In the genomic region with DNA sequence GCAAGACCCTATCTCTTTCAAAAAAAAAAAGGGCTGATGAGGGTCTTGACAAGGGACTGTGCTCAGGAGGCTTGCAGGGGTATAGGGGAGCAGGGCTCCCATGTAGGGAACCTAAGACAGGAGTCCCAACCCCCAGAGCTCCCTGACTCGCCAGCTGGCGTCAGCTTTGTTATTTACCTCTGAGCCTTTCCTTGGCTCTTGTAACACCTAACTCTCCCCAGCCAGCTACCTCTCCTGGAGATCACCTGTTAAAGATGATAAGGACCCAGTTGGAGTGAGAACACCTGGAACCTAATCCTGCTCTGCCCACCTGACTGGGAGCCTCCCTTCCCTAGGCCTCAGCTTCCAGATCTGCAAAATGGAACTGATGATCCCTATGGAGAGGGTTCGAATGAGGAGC, we compare ENCODE assay signal across 1 cellular context.
TF ChIP-seq lines count a peak whose summit lies in the region.

No MANE protein-coding gene starts in this region.

TF ChIP-seq in GM12878, 131 proteins besides CTCF, POLR2A, EP300 and RAD21:
- no peak for TF ChIP-seq NR2C2 (IDR thresholded peaks at IDR 0.05; ENCODE audit: borderline replicate concordance, control insufficient read depth, insufficient read length, low read depth)
- TF ChIP-seq WRNIP1 (IDR thresholded peaks at IDR 0.05; ENCODE audit: borderline replicate concordance, low read depth, low read length): no peak
- no peak for TF ChIP-seq TCF7 (IDR thresholded peaks at IDR 0.05; ENCODE audit: borderline replicate concordance)
- TF ChIP-seq CBX5 (IDR thresholded peaks at IDR 0.05; ENCODE audit: low read depth): no peak
- TF ChIP-seq ASH2L (IDR thresholded peaks at IDR 0.05; ENCODE audit: borderline replicate concordance, low read depth): no peak
- no peak for TF ChIP-seq IKZF2 (IDR thresholded peaks at IDR 0.05)
- no peak for TF ChIP-seq SRF (IDR thresholded peaks at IDR 0.05; ENCODE audit: low read depth in 2 of 2, low read length in 2 of 2)
- TF ChIP-seq NFYA (IDR thresholded peaks at IDR 0.05; ENCODE audit: borderline replicate concordance, low read depth, low read length): no peak
- TF ChIP-seq E4F1 (IDR thresholded peaks at IDR 0.05; ENCODE audit: borderline replicate concordance, partially characterized antibody): no peak
- no peak for TF ChIP-seq NRF1 (conservative IDR thresholded peaks at IDR 0.05; ENCODE audit: low read depth, low read length)
- TF ChIP-seq JUND (IDR thresholded peaks at IDR 0.05; ENCODE audit: low read depth, low read length): no peak
- TF ChIP-seq HDGF (IDR thresholded peaks at IDR 0.05): no peak
- TF ChIP-seq SMC3 (IDR thresholded peaks at IDR 0.05; ENCODE audit: borderline replicate concordance, low read length): no peak
- no peak for TF ChIP-seq PAX5 (IDR thresholded peaks at IDR 0.05; ENCODE audit: borderline replicate concordance, low read depth, low read length)
- TF ChIP-seq FOXK2 (IDR thresholded peaks at IDR 0.05): no peak
- no peak for TF ChIP-seq RUNX3 (IDR thresholded peaks at IDR 0.05; ENCODE audit: low read length)
- TF ChIP-seq ZBTB11 (CRISPR knock-in tag; IDR thresholded peaks at IDR 0.05): no peak
- no peak for TF ChIP-seq MYC (IDR thresholded peaks at IDR 0.05; ENCODE audit: insufficient read depth, insufficient read length, insufficient replicate concordance, low read length, severe bottlenecking)
- no peak for TF ChIP-seq FOXM1 (IDR thresholded peaks at IDR 0.05; ENCODE audit: low read depth, low read length)
- TF ChIP-seq NR2C1 (IDR thresholded peaks at IDR 0.05): no peak
